8 cellular contexts compared by ENCODE assay signal in the genomic region with DNA sequence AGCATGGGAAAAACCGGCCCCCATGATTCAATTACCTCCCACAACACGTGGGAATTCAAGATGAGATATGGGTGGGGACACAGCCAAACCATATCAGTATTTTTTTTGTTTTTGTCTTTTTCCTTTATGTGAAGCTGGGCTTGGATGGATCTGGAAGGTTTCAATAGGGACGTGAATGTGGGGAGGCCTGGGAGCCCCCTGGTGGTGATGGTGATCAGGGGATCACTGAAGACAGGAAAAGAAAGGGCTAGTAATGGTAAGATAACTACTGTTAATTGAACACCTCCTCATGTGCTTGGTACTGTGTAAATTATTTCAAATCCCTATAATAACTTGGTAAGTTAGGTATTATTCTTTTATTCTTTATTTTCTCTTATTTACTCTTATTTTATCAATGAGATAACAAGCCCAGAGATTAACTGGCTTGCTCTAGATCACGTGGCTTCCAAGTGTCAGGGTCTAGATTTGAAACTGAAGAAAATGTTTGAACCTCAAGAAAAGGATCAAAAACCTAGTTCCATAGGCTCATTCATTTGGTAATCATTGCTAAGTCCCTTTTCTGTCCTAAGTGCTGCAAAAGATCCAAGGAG.
A peak's percentile ranks its signal among the peaks of the same experiment; 100 is the strongest.
DNase-seq lines count a peak whose midpoint lies in the region; ATAC-seq and TF ChIP-seq lines count a peak whose summit lies in the region.

No MANE protein-coding gene starts in this region.

- H3K4me1 ChIP-seq in right lobe of liver: no peaks in the 10 kb centered on the region

- no peaks in the 10 kb centered on the region for H3K27me3 ChIP-seq in right lobe of liver

- intact Hi-C loops in right lobe of liver (cut with DNase I): loop anchor here in 1 of 2 donors (10.0 kb wide), 1 partner anchor 422 kb away; no protein-coding TSS in a partner anchor

- no peak for TF ChIP-seq POLR2A in right lobe of liver (IDR thresholded peaks at IDR 0.05)

- ATAC-seq in right lobe of liver (peak; percentile 85 to 93 (median 86)), HG02623 (IDR thresholded peaks at IDR 0.05; ENCODE audit: unreplicated experiment) (no peak)

- in situ Hi-C loops in astrocyte of the spinal cord (cut with HindIII; ENCODE audit: low sequenced_read_pairs): no loop called here

- H3K9me3 ChIP-seq in right lobe of liver: no peaks in the 10 kb centered on the region

- no peaks in the 10 kb centered on the region for H3K36me3 ChIP-seq in right lobe of liver

- TF ChIP-seq CTCF in astrocyte of the spinal cord (IDR thresholded peaks at IDR 0.05; ENCODE audit: low read depth, low read length) (peak; percentile 70), right lobe of liver (IDR thresholded peaks at IDR 0.05) (peak; percentile 73 to 85 (median 76))

- no peak overlapping the region for H3K27ac ChIP-seq in right lobe of liver

- peak; percentile 16 for DNase-seq in NCI-H2227 (lab: John Stamatoyannopoulos, UW; ENCODE audit: unreplicated experiment)
- no peak for DNase-seq in NCI-H2227 treated with DMSO at 0.1 percent for 48 hours (lab: John Stamatoyannopoulos, UW)
- peak; percentile 12 for DNase-seq in LoVo (ENCODE audit: low spot score)
- DNase-seq in astrocyte of the spinal cord (ENCODE audit: low read depth, low spot score): no peak
- DNase-seq in right lobe of liver: peak; percentile 63 to 67 (median 65)
- DNase-seq in MV-4-11 (lab: John Stamatoyannopoulos, UW): no peak
- DNase-seq in foreskin melanocyte: no peak

- WGBS in right lobe of liver (ENCODE audit: insufficient coverage, low coverage, low lambda C conversion rate, missing lambda C conversion rate): 53% methylated on average over 4 of the region's 4 CpGs

- H3K4me3 ChIP-seq in astrocyte of the spinal cord (ENCODE audit: low read depth, low read length) (no peak overlapping the region), right lobe of liver (no peak overlapping the region)

Comparison
In these comparisons a context has a peak if more than half of its experiments do, and no peak if none do; other contexts are left out.
1. DNase-seq: peak in NCI-H2227 (single experiment), LoVo (single experiment) and right lobe of liver (3 of 3); none in NCI-H2227 treated with DMSO at 0.1 percent for 48 hours (single experiment), astrocyte of the spinal cord (single experiment), MV-4-11 (single experiment) and foreskin melanocyte (single experiment).